Comparison of ENCODE assay signal across 25 cellular contexts in genomic region chr3:10378742-10379141, GRCh38. TPM values are rescaled to one million over a fixed set of nuclear protein-coding genes. Genes with fewer than 3 reads are reported as not detected.
DNase-seq lines count a peak whose midpoint lies in the region; ATAC-seq and TF ChIP-seq lines count a peak whose summit lies in the region.
"Had no signal": no experiment of that assay in that cellular context is flagged by ENCODE, and none has a peak within 500 bp of the region (broad histone marks: within the 10 kb centered on the region; RNA-seq: fewer than 3 reads in every experiment).

No MANE protein-coding gene starts in this region.

- TF ChIP-seq CTCF in dorsolateral prefrontal cortex (IDR thresholded peaks at IDR 0.05 in 54 of 56, conservative IDR thresholded peaks at IDR 0.05 in 2 of 56; ENCODE audit: low read depth in 1 of 56, partially characterized antibody in 56 of 56) (no peak), spleen (IDR thresholded peaks at IDR 0.05 in 8 of 11, conservative IDR thresholded peaks at IDR 0.05 in 3 of 11) (no peak)

- H3K27ac ChIP-seq in BLaER1 treated with 17β-estradiol and CSF1 and Interleukin-3, amounts not matched to agents 10 nM and 100 nM, result no peak overlapping the region; a peak in 1 of 22 replicates
- H3K27ac ChIP-seq in dorsolateral prefrontal cortex (peak overlapping the region in 30 of 59 donors; percentile 8 to 80 (median 54)), spleen (no peak overlapping the region)
- H3K27ac ChIP-seq: A549, C4-2B, GM23248 had no signal

- no peaks in the 10 kb centered on the region for H3K36me3 ChIP-seq in BLaER1 treated with 17β-estradiol and CSF1 and Interleukin-3, amounts not matched to agents 10 nM and 100 nM
- H3K36me3 ChIP-seq in spleen, result no peaks in the 10 kb centered on the region
- H3K36me3 ChIP-seq: BE2C had no signal

- peaks cover 47 to 87% (median 76%) of the 10 kb centered on the region in 10 experiments for H3K4me1 ChIP-seq in BLaER1 treated with 17β-estradiol and CSF1 and Interleukin-3, amounts not matched to agents 10 nM and 100 nM
- H3K4me1 ChIP-seq in spleen, result no peaks in the 10 kb centered on the region
- H3K4me1 ChIP-seq: BE2C, Caco-2 had no signal

- intact Hi-C loops in dorsolateral prefrontal cortex (cut with DNase I), result no loop called here
- intact Hi-C loops in posterior vena cava (cut with DNase I), result no loop called here
- intact Hi-C loops in spleen (cut with DNase I; ENCODE audit: low total_unique reads), result no loop called here
- intact Hi-C loops in left ventricle myocardium superior (cut with micrococcal nuclease), result no loop called here

- WGBS in spleen, 5 donors, result 78 to 87% (median 86%) methylated on average over 7 of the region's 7 CpGs

- no peaks in the 10 kb centered on the region; a peak in 1 of 22 replicates for H3K27me3 ChIP-seq in BLaER1 treated with 17β-estradiol and CSF1 and Interleukin-3, amounts not matched to agents 10 nM and 100 nM
- no peaks in the 10 kb centered on the region for H3K27me3 ChIP-seq in dorsolateral prefrontal cortex
- H3K27me3 ChIP-seq in spleen (replicated peaks in 1 of 7), result peaks cover 0 to 7% (median 0%) of the 10 kb centered on the region in 7 donors
- H3K27me3 ChIP-seq: BE2C had no signal

- no peaks in the 10 kb centered on the region for H3K9me3 ChIP-seq in BLaER1 treated with 17β-estradiol and CSF1 and Interleukin-3, amounts not matched to agents 10 nM and 100 nM (replicated peaks in 1 of 11)
- no peaks in the 10 kb centered on the region for H3K9me3 ChIP-seq in spleen
- H3K9me3 ChIP-seq: A549, BE2C, Caco-2 had no signal

- DNase-seq in dorsolateral prefrontal cortex (no peak), posterior vena cava (ENCODE audit: low spot score) (peak; percentile 51), spleen (peak; percentile 33), HPDE6-E6E7 (ENCODE audit: extremely low spot score) (no peak), left ventricle myocardium superior (no peak), DMS53 (lab: John Stamatoyannopoulos, UW) (no peak), NCI-H146 treated with DMSO at 0.1 percent for 48 hours (lab: John Stamatoyannopoulos, UW; ENCODE audit: unreplicated experiment) (no peak)
- DNase-seq: 8988T; ACHN; AML-193; BE2C; Caco-2; CD4-positive, CD25-positive, alpha-beta regulatory T cell; CD8-positive, alpha-beta T cell; DMS153; DMS79; EL; GDM1; GM23248; H7; HCEC 1CT had no signal

- TF ChIP-seq POLR2A in spleen (IDR thresholded peaks at IDR 0.05), result no peak

- H4K20me1 ChIP-seq in BLaER1 treated with 17β-estradiol and CSF1 and Interleukin-3, amounts not matched to agents 10 nM and 100 nM, result no peaks in the 10 kb centered on the region; a peak in 1 of 22 replicates

- no peak for ATAC-seq in left ventricle myocardium superior
- ATAC-seq: CD8-positive, alpha-beta T cell; GM12878 had no signal

- H3K4me3 ChIP-seq in BLaER1 treated with 17β-estradiol and CSF1 and Interleukin-3, amounts not matched to agents 10 nM and 100 nM, result no peak overlapping the region
- H3K4me3 ChIP-seq in dorsolateral prefrontal cortex, result no peak overlapping the region
- H3K4me3 ChIP-seq in spleen, result no peak overlapping the region
- H3K4me3 ChIP-seq: A549, GM12878, GM23248 had no signal

- H3K9ac ChIP-seq in BLaER1 treated with 17β-estradiol and CSF1 and Interleukin-3, amounts not matched to agents 10 nM and 100 nM, result no peak overlapping the region
- H3K9ac ChIP-seq: GM23248 had no signal

- peak overlapping the region in 8 of 11 experiments; percentile 83 to 92 (median 86); a peak in 11 of 22 replicates for H3K4me2 ChIP-seq in BLaER1 treated with 17β-estradiol and CSF1 and Interleukin-3, amounts not matched to agents 10 nM and 100 nM
- H3K4me2 ChIP-seq: A549 had no signal

RNA-seq across cellular contexts. Expression of gene SEC13, which starts 57.8 kb away (rescaled TPM):
- total RNA-seq in dorsolateral prefrontal cortex (10 to 100 TPM; 42.9 to 78.5 (median 62.1) TPM), posterior vena cava (10 to 100 TPM; 85.9 to 86.3 TPM), spleen (100 to 1,000 TPM in 1 of 7 donors, 10 to 100 TPM in 6; 61.6 to 115 (median 71.2) TPM), left ventricle myocardium superior (54.9 TPM)
- 10 to 100 TPM; 52.1 to 78.7 (median 68.0) TPM for polyA plus RNA-seq in spleen

Comparison
In these comparisons a context has a peak if more than half of its experiments do, and no peak if none do; other contexts are left out.
1. H3K27ac ChIP-seq: peak in dorsolateral prefrontal cortex (30 of 59); none in BLaER1 treated with 17β-estradiol and CSF1 and Interleukin-3, amounts not matched to agents 10 nM and 100 nM (0 of 11) and spleen (0 of 8).
2. DNase-seq: peak in posterior vena cava (single experiment) and spleen (single experiment); none in dorsolateral prefrontal cortex (0 of 10), HPDE6-E6E7 (single experiment), left ventricle myocardium superior (single experiment), DMS53 (single experiment) and NCI-H146 treated with DMSO at 0.1 percent for 48 hours (single experiment).